Comparison of ENCODE assay signal across 9 cellular contexts in the genomic region with DNA sequence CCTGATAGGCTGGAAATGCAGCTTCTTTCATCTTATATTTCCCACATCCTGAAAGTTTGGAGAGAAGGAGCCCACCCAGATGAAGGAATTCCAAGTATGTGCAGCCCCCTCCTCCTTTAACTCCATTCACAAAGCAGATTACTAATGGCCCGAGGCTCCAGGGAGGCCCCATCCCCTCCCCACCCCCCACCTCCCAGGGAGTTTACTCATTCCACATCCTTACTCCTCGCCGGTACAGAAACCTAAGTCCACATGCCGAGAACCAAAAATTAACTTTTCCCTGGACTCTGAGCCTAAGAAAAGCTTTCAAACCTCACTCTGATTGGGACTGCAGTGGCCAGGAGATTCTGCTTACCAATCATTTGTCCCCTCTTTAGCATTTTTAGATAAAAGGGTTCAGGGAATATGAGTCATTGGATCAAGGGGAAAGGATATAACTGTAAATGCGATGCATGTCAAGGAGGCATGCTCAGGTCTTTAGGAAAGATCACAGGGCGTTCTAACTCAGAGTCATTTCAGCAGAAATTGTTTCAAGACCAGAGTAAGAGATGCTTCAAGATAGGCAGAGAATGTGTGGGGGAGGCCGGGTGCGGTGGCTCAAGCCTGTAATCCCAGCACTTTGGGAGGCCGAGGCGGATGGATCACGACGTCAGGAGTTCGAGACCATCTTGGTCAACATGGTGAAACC. TPM values are rescaled to one million over a fixed set of nuclear protein-coding genes. Genes with fewer than 3 reads are reported as not detected.
DNase-seq lines count a peak whose midpoint lies in the region; ATAC-seq and TF ChIP-seq lines count a peak whose summit lies in the region.
"Had no signal": no experiment of that assay in that cellular context is flagged by ENCODE, and none has a peak within 500 bp of the region (broad histone marks: within the 10 kb centered on the region; RNA-seq: fewer than 3 reads in every experiment).

No MANE protein-coding gene starts in this region.

- H3K4me3 ChIP-seq in iPS-18c (ENCODE audit: insufficient read depth, low read depth, low read length), result peak overlapping the region; percentile 62; the same call in 1 of the 2 replicates

- H3K4me3 Mint-ChIP-seq in activated CD8-positive, alpha-beta memory T cell treated with anti-CD3 and anti-CD28 coated beads, Interleukin-2, amount 10 ng/mL, durations not matched to agents 7 days and 5 days, result no peak overlapping the region
- peak overlapping the region; percentile 71 for H3K4me3 Mint-ChIP-seq in stimulated activated naive CD8-positive, alpha-beta T cell treated with anti-CD3 and anti-CD28 coated beads, Interleukin-15, Interleukin-2, amounts not matched to agents 100 ng/mL and 50 ng/mL, for 24 hours

- peaks cover 59% of the 10 kb centered on the region for H3K4me1 Mint-ChIP-seq in activated CD8-positive, alpha-beta memory T cell treated with anti-CD3 and anti-CD28 coated beads, Interleukin-2, amount 10 ng/mL, durations not matched to agents 7 days and 5 days
- peaks cover 51% of the 10 kb centered on the region for H3K4me1 Mint-ChIP-seq in stimulated activated naive CD8-positive, alpha-beta T cell treated with anti-CD3 and anti-CD28 coated beads, Interleukin-15, Interleukin-2, amounts not matched to agents 100 ng/mL and 50 ng/mL, for 24 hours (ENCODE audit: low read depth)

- peaks cover 1% of the 10 kb centered on the region for H3K36me3 Mint-ChIP-seq in activated CD8-positive, alpha-beta memory T cell treated with anti-CD3 and anti-CD28 coated beads, Interleukin-2, amount 10 ng/mL, durations not matched to agents 7 days and 5 days
- no peaks in the 10 kb centered on the region for H3K36me3 Mint-ChIP-seq in stimulated activated naive CD8-positive, alpha-beta T cell treated with anti-CD3 and anti-CD28 coated beads, Interleukin-15, Interleukin-2, amounts not matched to agents 100 ng/mL and 50 ng/mL, for 24 hours (ENCODE audit: low read depth)

- CTCF ChIA-PET in activated CD8-positive, alpha-beta memory T cell treated with anti-CD3 and anti-CD28 coated beads, Interleukin-2, amount 10 ng/mL, durations not matched to agents 7 days and 5 days (lab: Charles Lee), result interaction anchor here (1.2 to 1.6 kb wide), 2 partner anchors 31 to 86 kb away, joined by 3 to 4 read pairs; no protein-coding TSS in a partner anchor

- H3K27ac Mint-ChIP-seq in activated CD8-positive, alpha-beta memory T cell treated with anti-CD3 and anti-CD28 coated beads, Interleukin-2, amount 10 ng/mL, durations not matched to agents 7 days and 5 days, result peak overlapping the region; percentile 84
- peak overlapping the region; percentile 96 for H3K27ac Mint-ChIP-seq in stimulated activated naive CD8-positive, alpha-beta T cell treated with anti-CD3 and anti-CD28 coated beads, Interleukin-15, Interleukin-2, amounts not matched to agents 100 ng/mL and 50 ng/mL, for 24 hours

- DNase-seq in activated CD8-positive, alpha-beta memory T cell treated with anti-CD3 and anti-CD28 coated beads, Interleukin-2, amount 10 ng/mL, durations not matched to agents 7 days and 5 days, result no peak
- no peak for DNase-seq in activated CD8-positive, alpha-beta memory T cell treated with anti-CD3 and anti-CD28 coated beads, Interleukin-2, amount 50 U/mL, for 48 hours
- peak; percentile 82 for DNase-seq in amniotic stem cell (lab: John Stamatoyannopoulos, UW)
- no peak for DNase-seq in Kasumi-1 (lab: John Stamatoyannopoulos, UW)
- DNase-seq in GM10266 (ENCODE audit: extremely low spot score), result no peak
- DNase-seq in activated effector memory CD4-positive, alpha-beta T cell treated with Interleukin-2 at 50 U/mL for 16 hours, result no peak
- DNase-seq: activated CD4-positive, CD25-positive, alpha-beta regulatory T cell had no signal

- H3K9me3 Mint-ChIP-seq in activated CD8-positive, alpha-beta memory T cell treated with anti-CD3 and anti-CD28 coated beads, Interleukin-2, amount 10 ng/mL, durations not matched to agents 7 days and 5 days (ENCODE audit: low read depth), result no peaks in the 10 kb centered on the region
- H3K9me3 Mint-ChIP-seq in stimulated activated naive CD8-positive, alpha-beta T cell treated with anti-CD3 and anti-CD28 coated beads, Interleukin-15, Interleukin-2, amounts not matched to agents 100 ng/mL and 50 ng/mL, for 24 hours, result no peaks in the 10 kb centered on the region

- ATAC-seq in activated CD8-positive, alpha-beta memory T cell treated with anti-CD3 and anti-CD28 coated beads, Interleukin-2, amount 10 ng/mL, durations not matched to agents 7 days and 5 days, result no peak

- no peak for TF ChIP-seq CTCF in GM10266 (IDR thresholded peaks at IDR 0.05; ENCODE audit: control insufficient read depth, insufficient read depth, low read depth, missing control alignments)

- no peaks in the 10 kb centered on the region for H3K27me3 Mint-ChIP-seq in activated CD8-positive, alpha-beta memory T cell treated with anti-CD3 and anti-CD28 coated beads, Interleukin-2, amount 10 ng/mL, durations not matched to agents 7 days and 5 days
- no peaks in the 10 kb centered on the region for H3K27me3 Mint-ChIP-seq in stimulated activated naive CD8-positive, alpha-beta T cell treated with anti-CD3 and anti-CD28 coated beads, Interleukin-15, Interleukin-2, amounts not matched to agents 100 ng/mL and 50 ng/mL, for 24 hours

- no peaks in the 10 kb centered on the region for H3K9me3 ChIP-seq in iPS-18c (ENCODE audit: control insufficient read depth, insufficient read depth, low read length)

RNA-seq across cellular contexts. Expression of a gene that starts 31.9 kb away (rescaled TPM):
- total RNA-seq in activated CD8-positive, alpha-beta memory T cell treated with anti-CD3 and anti-CD28 coated beads, Interleukin-2, amount 10 ng/mL, durations not matched to agents 7 days and 5 days, result 100 to 1,000 TPM; 361 to 464 TPM
